1 cellular context compared by ENCODE assay signal in genomic region chr17:72588961-72589360, GRCh38.
A peak's percentile ranks its signal among the peaks of the same experiment; 100 is the strongest.
TF ChIP-seq lines count a peak whose summit lies in the region.

No MANE protein-coding gene starts in this region.

TF ChIP-seq in HepG2, 621 proteins besides CTCF, POLR2A, EP300 and RAD21 (continued from another document and continues in another):
- TF ChIP-seq ZNF687 (CRISPR knock-in tag; IDR thresholded peaks at IDR 0.05) (peak; percentile 72), JARID2 (CRISPR knock-in tag; IDR thresholded peaks at IDR 0.05; ENCODE audit: insufficient replicate concordance) (no peak), CHD2 (IDR thresholded peaks at IDR 0.05; ENCODE audit: low read depth, low read length) (no peak), THAP11 (CRISPR knock-in tag; IDR thresholded peaks at IDR 0.05) (no peak; the same call in 1 of the 2 replicates), ZNF691 (CRISPR knock-in tag; IDR thresholded peaks at IDR 0.05; ENCODE audit: borderline replicate concordance, low read depth) (no peak), MXI1 (IDR thresholded peaks at IDR 0.05; ENCODE audit: borderline replicate concordance, low read depth, low read length) (peak; percentile 77), ETS1 (CRISPR knock-in tag; IDR thresholded peaks at IDR 0.05) (no peak), ZNF800 (CRISPR knock-in tag; IDR thresholded peaks at IDR 0.05) (no peak), MTF2 (CRISPR knock-in tag; IDR thresholded peaks at IDR 0.05; ENCODE audit: borderline replicate concordance) (no peak), ZBTB2 (CRISPR knock-in tag; IDR thresholded peaks at IDR 0.05; ENCODE audit: low read depth) (no peak), XBP1 (CRISPR knock-in tag; IDR thresholded peaks at IDR 0.05) (no peak), MYNN (CRISPR knock-in tag; IDR thresholded peaks at IDR 0.05; ENCODE audit: low read depth) (no peak), NFE2L2 (IDR thresholded peaks at IDR 0.05; ENCODE audit: low read length) (no peak), ZNF121 (CRISPR knock-in tag; IDR thresholded peaks at IDR 0.05) (no peak), ZNF350 (CRISPR knock-in tag; IDR thresholded peaks at IDR 0.05; ENCODE audit: borderline replicate concordance, low read depth) (no peak), ZNF138 (CRISPR knock-in tag; IDR thresholded peaks at IDR 0.05; ENCODE audit: low read depth) (no peak), ESRRA (CRISPR knock-in tag; IDR thresholded peaks at IDR 0.05; ENCODE audit: low read depth) (no peak), ARNTL (CRISPR knock-in tag; IDR thresholded peaks at IDR 0.05) (no peak; the same call in 1 of the 2 replicates), ZNF446 (CRISPR knock-in tag; IDR thresholded peaks at IDR 0.05) (no peak), ZMYM2 (CRISPR knock-in tag; IDR thresholded peaks at IDR 0.05) (no peak), HDAC6 (IDR thresholded peaks at IDR 0.05; ENCODE audit: low read depth, low read length) (no peak), HMGXB4 (CRISPR knock-in tag; IDR thresholded peaks at IDR 0.05; ENCODE audit: borderline replicate concordance in 1 of 2, low read depth in 1 of 2) (peak; percentile 29 to 57; a peak in 2 of 4 replicates), ZNF549 (CRISPR knock-in tag; IDR thresholded peaks at IDR 0.05) (no peak), CHCHD3 (CRISPR knock-in tag; IDR thresholded peaks at IDR 0.05) (no peak), CEBPB (IDR thresholded peaks at IDR 0.05; ENCODE audit: borderline replicate concordance, low read depth, low read length) (no peak), MBNL3 (CRISPR knock-in tag; conservative IDR thresholded peaks at IDR 0.05) (no peak), ZBTB40 (IDR thresholded peaks at IDR 0.05) (no peak), ZBTB40 (CRISPR knock-in tag; IDR thresholded peaks at IDR 0.05) (no peak), CSRNP2 (CRISPR knock-in tag; conservative IDR thresholded peaks at IDR 0.05; ENCODE audit: low read depth) (no peak), AHR (CRISPR knock-in tag; IDR thresholded peaks at IDR 0.05) (0 out of 2 replicates have a peak, but pooled peaks have one; percentile 83), ZNF777 (CRISPR knock-in tag; IDR thresholded peaks at IDR 0.05) (no peak), ZKSCAN5 (CRISPR knock-in tag; IDR thresholded peaks at IDR 0.05) (no peak), ZNF709 (CRISPR knock-in tag; IDR thresholded peaks at IDR 0.05) (no peak), ZFP37 (CRISPR knock-in tag; IDR thresholded peaks at IDR 0.05; ENCODE audit: borderline replicate concordance) (no peak), SRSF4 (IDR thresholded peaks at IDR 0.05; ENCODE audit: low read depth, low read length, poor library complexity, severe bottlenecking) (no peak), ZNF234 (CRISPR knock-in tag; conservative IDR thresholded peaks at IDR 0.05) (no peak)
